ENCODE assay signal across 8 cellular contexts in the genomic region with DNA sequence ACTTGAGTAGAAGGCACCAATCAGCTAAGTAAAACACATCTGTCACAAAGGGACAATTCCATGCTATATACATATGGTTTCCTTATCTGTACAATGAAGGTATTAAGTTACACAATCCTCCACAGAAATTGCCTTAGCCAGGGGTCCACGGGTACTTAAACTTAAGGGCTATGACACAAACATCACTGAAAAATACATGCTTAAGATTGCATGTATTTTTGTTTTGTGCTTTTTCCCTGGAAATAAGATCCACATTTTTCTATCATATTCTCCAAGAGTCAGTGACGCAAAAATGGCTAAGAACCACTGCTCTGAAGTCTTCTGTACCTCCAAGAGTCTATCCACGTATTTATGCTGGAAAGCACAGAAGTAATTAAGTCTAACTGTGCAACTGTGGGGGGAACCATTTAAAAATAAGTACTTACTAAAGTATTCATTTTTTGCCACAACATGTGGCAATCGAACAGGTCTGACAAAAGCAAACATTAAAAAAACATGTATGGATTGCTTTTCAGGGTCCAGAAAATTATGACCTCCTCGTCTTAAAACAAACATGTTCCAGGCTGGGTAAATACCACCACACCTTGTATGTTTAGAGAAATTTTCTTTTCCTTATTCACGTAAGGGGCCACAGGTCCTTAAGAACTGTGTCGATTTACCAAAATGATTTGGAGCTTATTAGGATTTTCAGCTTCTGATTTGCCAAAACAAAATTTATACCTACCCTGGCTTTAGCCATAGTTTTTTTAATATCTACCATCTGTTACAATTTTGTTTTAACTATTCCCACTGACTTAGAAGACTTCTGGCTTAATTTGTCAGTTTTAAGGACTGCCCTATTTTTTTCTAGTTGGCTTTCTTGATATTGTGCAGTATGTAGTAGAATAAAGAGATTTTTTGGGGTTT. TPM values are rescaled to one million over a fixed set of nuclear protein-coding genes. Genes with fewer than 3 reads are reported as not detected.
DNase-seq lines count a peak whose midpoint lies in the region; ATAC-seq and TF ChIP-seq lines count a peak whose summit lies in the region.

No MANE protein-coding gene starts in this region.

- no peak for ATAC-seq in naive thymus-derived CD4-positive, alpha-beta T cell

- H3K9me3 Mint-ChIP-seq in naive thymus-derived CD4-positive, alpha-beta T cell, result peaks cover 0 to 13% (median 0%) of the 10 kb centered on the region in 11 donors

- H3K9ac ChIP-seq in KMS-11 (peak overlapping the region; percentile 93; the same call in 1 of the 2 replicates), colonic mucosa (ENCODE audit: low read depth in 2 of 2, low read length in 2 of 2) (peak overlapping the region in 1 of 2 donors; percentile 98)

- H4K20me1 ChIP-seq in KMS-11 (ENCODE audit: insufficient read depth), result 0 out of 2 replicates have a peak, but pooled peaks cover 8% of the 10 kb centered on the region

- POLR2A ChIA-PET in AG04449 (lab: Yijun Ruan, JAX) (interaction anchor here (0.7 to 2.9 kb wide), 6 partner anchors 12 to 292 kb away, joined by 3 to 32 read pairs (median 6); no protein-coding TSS in a partner anchor), GM10248 (lab: Yijun Ruan, JAX) (interaction anchor here (0.5 to 2.7 kb wide), 2 partner anchors 13 to 17 kb away, joined by 3 to 14 read pairs; no protein-coding TSS in a partner anchor)
- POLR2A ChIA-PET in naive thymus-derived CD4-positive, alpha-beta T cell (lab: Charles Lee), result interaction anchor here (0.7 to 3.5 kb wide), 13 partner anchors 7 to 216 kb away, joined by 3 to 37 read pairs (median 8); no protein-coding TSS in a partner anchor

- TF ChIP-seq CTCF in AG04449 (IDR thresholded peaks at IDR 0.05; ENCODE audit: insufficient read depth, low read length, missing control alignments) (no peak), KMS-11 (conservative IDR thresholded peaks at IDR 0.05; ENCODE audit: low read depth, low read length) (no peak), colonic mucosa (IDR thresholded peaks at IDR 0.05) (no peak), GM10248 (IDR thresholded peaks at IDR 0.05; ENCODE audit: control extremely low read depth, extremely low read depth, low read depth, missing control alignments) (no peak)

- H2AFZ ChIP-seq in KMS-11 (ENCODE audit: low read depth), result no peak overlapping the region

- H3K27ac ChIP-seq in KMS-11 (no peak overlapping the region; the same call in 1 of the 2 replicates), colonic mucosa (peak overlapping the region; percentile 97)
- H3K27ac ChIP-seq in naive thymus-derived CD4-positive, alpha-beta T cell (ENCODE audit: low read depth, low read length), result peak overlapping the region; percentile 89

- H3K4me2 ChIP-seq in KMS-11, result peak overlapping the region; percentile 66

- intact Hi-C loops in colonic mucosa (cut with DNase I), result loop anchor here (10.0 kb wide), 1 partner anchor 105 kb away; no protein-coding TSS in a partner anchor
- intact Hi-C loops in naive thymus-derived CD4-positive, alpha-beta T cell (cut with micrococcal nuclease), result loop anchor here (1.0 to 10.0 kb wide), 11 partner anchors 8 to 1338 kb away; a partner anchor contains a TSS

- peaks cover 0 to 11% (median 0%) of the 10 kb centered on the region in 5 donors for H3K27me3 Mint-ChIP-seq in naive thymus-derived CD4-positive, alpha-beta T cell

- H3K4me3 ChIP-seq in AG04449 (ENCODE audit: low read depth, low read length), result peak overlapping the region; percentile 73
- H3K4me3 ChIP-seq in KMS-11 (IDR thresholded peaks at IDR 0.05; ENCODE audit: insufficient read depth, low read depth, low read length), result no peak overlapping the region
- H3K4me3 ChIP-seq in colonic mucosa, result peak overlapping the region; percentile 54
- H3K4me3 ChIP-seq in naive thymus-derived CD4-positive, alpha-beta T cell (ENCODE audit: low read length), result peak overlapping the region; percentile 27

- H3K27me3 ChIP-seq in KMS-11 (ENCODE audit: insufficient read depth, low read depth) (no peaks in the 10 kb centered on the region), colonic mucosa (no peaks in the 10 kb centered on the region)
- no peaks in the 10 kb centered on the region for H3K27me3 ChIP-seq in naive thymus-derived CD4-positive, alpha-beta T cell (ENCODE audit: control insufficient read depth in 2 of 2, insufficient read depth in 2 of 2, low read length in 2 of 2)

- H3K36me3 ChIP-seq in KMS-11 (ENCODE audit: insufficient read depth) (peaks cover 43% of the 10 kb centered on the region), colonic mucosa (peaks cover 11% of the 10 kb centered on the region)
- H3K36me3 ChIP-seq in naive thymus-derived CD4-positive, alpha-beta T cell (ENCODE audit: control insufficient read depth in 2 of 3, insufficient read depth in 3 of 3, low read length in 3 of 3), result peaks cover 25 to 66% (median 37%) of the 10 kb centered on the region in 3 experiments

- H3K4me3 Mint-ChIP-seq in naive thymus-derived CD4-positive, alpha-beta T cell, result peak overlapping the region; percentile 29 to 98 (median 94)

- H3K4me1 ChIP-seq in KMS-11 (ENCODE audit: low read depth, poor library complexity, severe bottlenecking) (peaks cover 67% of the 10 kb centered on the region), colonic mucosa (peaks cover 36% of the 10 kb centered on the region)
- peaks cover 48 to 62% of the 10 kb centered on the region in 2 donors for H3K4me1 ChIP-seq in naive thymus-derived CD4-positive, alpha-beta T cell (ENCODE audit: control insufficient read depth in 2 of 2, insufficient read depth in 2 of 2, low read length in 2 of 2)

- H3K4me1 Mint-ChIP-seq in naive thymus-derived CD4-positive, alpha-beta T cell, result peaks cover 40 to 76% (median 72%) of the 10 kb centered on the region in 7 donors

- H3K9me3 ChIP-seq in colonic mucosa, result no peaks in the 10 kb centered on the region
- no peaks in the 10 kb centered on the region for H3K9me3 ChIP-seq in naive thymus-derived CD4-positive, alpha-beta T cell (ENCODE audit: control insufficient read depth in 2 of 3, low read length in 3 of 3)

- DNase-seq in AG04449 (ENCODE audit: low read depth, low spot score) (no peak), colonic mucosa (no peak), NCI-H146 (lab: John Stamatoyannopoulos, UW) (no peak), GM10248 (ENCODE audit: extremely low spot score) (no peak), Ammon's horn (ENCODE audit: low spot score) (no peak)
- DNase-seq in naive thymus-derived CD4-positive, alpha-beta T cell, result no peak
- no peak for DNase-seq in effector CD4-positive, alpha-beta T cell

- peak overlapping the region; percentile 71 to 99 (median 95) for H3K27ac Mint-ChIP-seq in naive thymus-derived CD4-positive, alpha-beta T cell

- H3K79me2 ChIP-seq in KMS-11 (ENCODE audit: insufficient read depth, low read depth), result peaks cover 68% of the 10 kb centered on the region

- peaks cover 9 to 51% (median 45%) of the 10 kb centered on the region in 5 donors for H3K36me3 Mint-ChIP-seq in naive thymus-derived CD4-positive, alpha-beta T cell

- CTCF ChIA-PET in AG04449 (lab: Yijun Ruan, JAX), result interaction anchor here (0.7 to 1.8 kb wide), 6 partner anchors 23 to 650 kb away, joined by 3 to 8 read pairs (median 5); no protein-coding TSS in a partner anchor
- CTCF ChIA-PET in naive thymus-derived CD4-positive, alpha-beta T cell (lab: Charles Lee), result interaction anchor here (0.7 to 1.4 kb wide), 4 partner anchors 13 to 110 kb away, joined by 3 to 4 read pairs (median 3); no protein-coding TSS in a partner anchor
- CTCF ChIA-PET in GM10248 (lab: Yijun Ruan, JAX), result interaction anchor here (0.9 kb wide), 1 partner anchor 379 kb away, joined by 3 read pairs; no protein-coding TSS in a partner anchor

RNA-seq across cellular contexts. Expression of a gene that starts 2.8 kb away (rescaled TPM):
- total RNA-seq in colonic mucosa, result 100 to 1,000 TPM in 1 of 2 donors, 10 to 100 TPM in 1; 98.5 to 158 TPM
- 100 to 1,000 TPM; 157 to 269 (median 175) TPM for total RNA-seq in naive thymus-derived CD4-positive, alpha-beta T cell
- polyA plus RNA-seq in naive thymus-derived CD4-positive, alpha-beta T cell, result 100 to 1,000 TPM in 1 of 2 donors, 10 to 100 TPM in 1; 61.5 to 122 TPM
